In genomic region chr3:150218236-150218635, GRCh38 we compare ENCODE assay signal across 17 cellular contexts.
DNase-seq lines count a peak whose midpoint lies in the region; ATAC-seq and TF ChIP-seq lines count a peak whose summit lies in the region.
"Had no signal": no experiment of that assay in that cellular context is flagged by ENCODE, and none has a peak within 500 bp of the region (broad histone marks: within the 10 kb centered on the region; RNA-seq: fewer than 3 reads in every experiment).

No MANE protein-coding gene starts in this region.

- no peaks in the 10 kb centered on the region for H3K9me2 ChIP-seq in hepatocyte (replicated peaks; ENCODE audit: insufficient read depth)

- 94% methylated on average over 4 of the region's 4 CpGs for WGBS in hepatocyte (ENCODE audit: low lambda C conversion rate, missing lambda C conversion rate)
- 64% methylated on average over 4 of the region's 4 CpGs for WGBS in right cardiac atrium

- CTCF ChIA-PET in HEK293 (lab: Yijun Ruan, JAX): interaction anchor here (0.6 to 3.6 kb wide), 4 partner anchors 22 to 281 kb away, joined by 3 to 16 read pairs (median 4); no protein-coding TSS in a partner anchor

- no peak overlapping the region for H3K4me3 ChIP-seq in HEK293 (ENCODE audit: low read depth, low read length)
- no peak overlapping the region for H3K4me3 ChIP-seq in choroid plexus epithelial cell (ENCODE audit: low read depth, low read length)
- no peak overlapping the region for H3K4me3 ChIP-seq in hepatocyte
- no peak overlapping the region for H3K4me3 ChIP-seq in right cardiac atrium (ENCODE audit: low read length)
- H3K4me3 ChIP-seq: BLaER1, HAP-1 had no signal

- no peak overlapping the region for H3K4me2 ChIP-seq in hepatocyte
- H3K4me2 ChIP-seq: BLaER1 had no signal

- H3K36me3 ChIP-seq in HEK293 (ENCODE audit: control insufficient read depth in 2 of 2, insufficient read depth in 1 of 2, low read length in 2 of 2) (no peaks in the 10 kb centered on the region), hepatocyte (replicated peaks; ENCODE audit: insufficient read depth, low read depth) (no peaks in the 10 kb centered on the region)
- H3K36me3 ChIP-seq: BLaER1, HAP-1 had no signal

- no peaks in the 10 kb centered on the region for H3K79me2 ChIP-seq in hepatocyte

- POLR2A ChIA-PET in HEK293 (lab: Yijun Ruan, JAX): no interaction called here

- H3K27ac ChIP-seq in HEK293 (ENCODE audit: extremely low read depth, low read depth, low read length) (no peak overlapping the region), hepatocyte (no peak overlapping the region), right cardiac atrium (ENCODE audit: low read length) (no peak overlapping the region)
- H3K27ac ChIP-seq: 22Rv1, BLaER1, C4-2B had no signal

- no peak overlapping the region for H2AFZ ChIP-seq in hepatocyte

- TF ChIP-seq CTCF in HEK293 (tag by site-specific recombination; IDR thresholded peaks at IDR 0.05) (no peak), choroid plexus epithelial cell (conservative IDR thresholded peaks at IDR 0.05; ENCODE audit: low read depth, low read length) (no peak), hepatocyte (IDR thresholded peaks at IDR 0.05; ENCODE audit: poor library complexity) (no peak)

- H3K9me3 ChIP-seq in HEK293 (ENCODE audit: control insufficient read depth, insufficient read depth, low read depth, low read length) (no peaks in the 10 kb centered on the region), hepatocyte (ENCODE audit: low read depth) (no peaks in the 10 kb centered on the region), right cardiac atrium (ENCODE audit: control insufficient read depth, low read length) (no peaks in the 10 kb centered on the region)
- H3K9me3 ChIP-seq: Caco-2, HAP-1 had no signal

- H3K4me1 ChIP-seq in HEK293 (ENCODE audit: control insufficient read depth, insufficient read depth, low read length): no peaks in the 10 kb centered on the region; the same call in none of the 2 replicates
- peaks cover 16% of the 10 kb centered on the region for H3K4me1 ChIP-seq in hepatocyte (ENCODE audit: insufficient read depth)
- H3K4me1 ChIP-seq in right cardiac atrium (ENCODE audit: control insufficient read depth, insufficient read depth, low read length): peaks cover 4% of the 10 kb centered on the region
- H3K4me1 ChIP-seq: BLaER1, Caco-2 had no signal

- H3K27me3 ChIP-seq in hepatocyte (no peaks in the 10 kb centered on the region), right cardiac atrium (ENCODE audit: control insufficient read depth, insufficient read depth) (no peaks in the 10 kb centered on the region)
- H3K27me3 ChIP-seq: BLaER1 had no signal

- DNase-seq in NCI-H2107 treated with DMSO at 0.1 percent for 48 hours (lab: John Stamatoyannopoulos, UW; ENCODE audit: unreplicated experiment) (peak; percentile 10), NCI-H2107 (lab: John Stamatoyannopoulos, UW) (no peak), astrocyte of the hippocampus (ENCODE audit: low read depth, low spot score) (peak; percentile 51), choroid plexus epithelial cell (ENCODE audit: low read depth) (peak; percentile 25), hepatocyte (ENCODE audit: low spot score) (no peak), right cardiac atrium (no peak)
- DNase-seq: Caco-2; CD4-positive, CD25-positive, alpha-beta regulatory T cell; CD8-positive, alpha-beta T cell; DND-41; GOT3 had no signal

- no peaks in the 10 kb centered on the region for H4K20me1 ChIP-seq in hepatocyte (ENCODE audit: insufficient read depth, poor library complexity, severe bottlenecking)
- H4K20me1 ChIP-seq: BLaER1 had no signal

- intact Hi-C loops in right cardiac atrium (cut with DNase I): loop anchor here in 1 of 4 donors (10.0 kb wide), 1 partner anchor 253 kb away; no protein-coding TSS in a partner anchor

- no peak for ATAC-seq in HG02571 (IDR thresholded peaks at IDR 0.05; ENCODE audit: unreplicated experiment)
- ATAC-seq in right cardiac atrium: no peak
- ATAC-seq: CD8-positive, alpha-beta T cell had no signal

TF ChIP-seq in HEK293, 187 proteins besides CTCF, POLR2A, EP300 and RAD21:
- no peak for TF ChIP-seq ZNF843 (tag by site-specific recombination; IDR thresholded peaks at IDR 0.05)
- no peak for TF ChIP-seq ZNF555 (tag by site-specific recombination; conservative IDR thresholded peaks at IDR 0.05)
- TF ChIP-seq GFI1B (tag by site-specific recombination; IDR thresholded peaks at IDR 0.05): no peak
- TF ChIP-seq ZNF366 (tag by site-specific recombination; conservative IDR thresholded peaks at IDR 0.05): peak; percentile 46; the same call in 1 of the 2 replicates
- no peak for TF ChIP-seq SETDB1 (IDR thresholded peaks at IDR 0.05; ENCODE audit: insufficient read length, low read length)
TF ChIP-seq in HEK293: peak in this region for 1.

Comparison
In these comparisons a context has a peak if more than half of its experiments do, and no peak if none do; other contexts are left out.
1. DNase-seq: peak in NCI-H2107 treated with DMSO at 0.1 percent for 48 hours (single experiment), astrocyte of the hippocampus (single experiment) and choroid plexus epithelial cell (single experiment); none in NCI-H2107 (single experiment), hepatocyte (single experiment) and right cardiac atrium (0 of 3).